Comparison of ENCODE assay signal across 1 cellular context in the genomic region with DNA sequence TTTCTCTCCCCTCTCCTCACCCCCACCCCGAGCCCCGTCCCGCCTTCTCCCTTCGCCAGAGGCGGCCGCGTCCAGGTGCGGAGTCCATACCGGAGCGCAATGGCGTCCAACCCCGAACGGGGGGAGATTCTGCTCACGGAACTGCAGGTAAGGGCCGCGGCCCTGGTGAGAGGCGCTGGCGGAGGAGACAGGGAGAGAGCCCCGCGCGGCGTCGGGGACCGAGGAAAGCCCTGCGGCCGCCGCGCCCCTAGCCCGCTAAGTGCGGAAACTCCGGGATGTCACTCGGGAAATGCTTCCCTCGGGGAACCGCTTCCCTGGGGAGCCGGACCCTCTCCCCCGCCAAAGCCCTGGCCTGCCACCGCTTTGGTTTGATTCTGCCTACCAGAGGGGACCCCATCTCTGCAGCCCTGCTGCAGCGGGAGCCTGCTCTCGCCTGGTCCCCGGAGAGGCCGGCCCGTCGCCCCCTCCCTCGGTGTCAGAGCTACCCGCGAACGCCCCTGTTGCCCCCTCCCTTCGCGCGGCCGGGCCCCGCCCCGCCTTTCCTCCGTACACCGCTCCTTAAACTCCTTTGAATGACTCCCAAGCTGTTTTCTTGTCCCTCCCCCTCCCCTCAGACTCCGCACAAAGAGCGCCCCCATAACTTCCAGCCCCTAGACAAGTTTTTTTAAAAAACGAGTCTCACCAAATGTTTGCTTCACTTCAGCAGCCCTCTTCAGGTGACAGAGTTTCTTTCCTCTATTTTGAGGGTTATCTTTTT.
A peak's percentile ranks its signal among the peaks of the same experiment; 100 is the strongest.
TF ChIP-seq lines count a peak whose summit lies in the region.

No MANE protein-coding gene starts in this region.

TF ChIP-seq in HEK293, 187 proteins besides CTCF, POLR2A, EP300 and RAD21 (continued from another document and continues in another):
- no peak for TF ChIP-seq ZSCAN18 (tag by site-specific recombination; IDR thresholded peaks at IDR 0.05)
- TF ChIP-seq ZNF560 (tag by site-specific recombination; IDR thresholded peaks at IDR 0.05; ENCODE audit: borderline replicate concordance): no peak
- TF ChIP-seq, protein P1, sequence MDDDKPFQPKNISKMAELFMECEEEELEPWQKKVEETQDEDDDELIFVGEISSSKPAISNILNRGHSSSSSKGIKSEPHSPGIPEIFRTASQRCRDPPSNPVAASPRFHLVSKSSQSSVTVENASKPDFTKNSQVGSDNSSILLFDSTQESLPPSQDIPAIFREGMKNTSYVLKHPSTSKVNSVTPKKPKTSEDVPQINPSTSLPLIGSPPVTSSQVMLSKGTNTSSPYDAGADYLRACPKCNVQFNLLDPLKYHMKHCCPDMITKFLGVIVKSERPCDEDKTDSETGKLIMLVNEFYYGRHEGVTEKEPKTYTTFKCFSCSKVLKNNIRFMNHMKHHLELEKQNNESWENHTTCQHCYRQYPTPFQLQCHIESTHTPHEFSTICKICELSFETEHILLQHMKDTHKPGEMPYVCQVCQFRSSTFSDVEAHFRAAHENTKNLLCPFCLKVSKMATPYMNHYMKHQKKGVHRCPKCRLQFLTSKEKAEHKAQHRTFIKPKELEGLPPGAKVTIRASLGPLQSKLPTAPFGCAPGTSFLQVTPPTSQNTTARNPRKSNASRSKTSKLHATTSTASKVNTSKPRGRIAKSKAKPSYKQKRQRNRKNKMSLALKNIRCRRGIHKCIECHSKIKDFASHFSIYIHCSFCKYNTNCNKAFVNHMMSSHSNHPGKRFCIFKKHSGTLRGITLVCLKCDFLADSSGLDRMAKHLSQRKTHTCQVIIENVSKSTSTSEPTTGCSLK (tag by site-specific recombination; IDR thresholded peaks at IDR 0.05): no peak
- TF ChIP-seq ZNF658 (tag by site-specific recombination; IDR thresholded peaks at IDR 0.05): no peak
- TF ChIP-seq ZNF621 (tag by site-specific recombination; IDR thresholded peaks at IDR 0.05): no peak
- TF ChIP-seq, protein P2, sequence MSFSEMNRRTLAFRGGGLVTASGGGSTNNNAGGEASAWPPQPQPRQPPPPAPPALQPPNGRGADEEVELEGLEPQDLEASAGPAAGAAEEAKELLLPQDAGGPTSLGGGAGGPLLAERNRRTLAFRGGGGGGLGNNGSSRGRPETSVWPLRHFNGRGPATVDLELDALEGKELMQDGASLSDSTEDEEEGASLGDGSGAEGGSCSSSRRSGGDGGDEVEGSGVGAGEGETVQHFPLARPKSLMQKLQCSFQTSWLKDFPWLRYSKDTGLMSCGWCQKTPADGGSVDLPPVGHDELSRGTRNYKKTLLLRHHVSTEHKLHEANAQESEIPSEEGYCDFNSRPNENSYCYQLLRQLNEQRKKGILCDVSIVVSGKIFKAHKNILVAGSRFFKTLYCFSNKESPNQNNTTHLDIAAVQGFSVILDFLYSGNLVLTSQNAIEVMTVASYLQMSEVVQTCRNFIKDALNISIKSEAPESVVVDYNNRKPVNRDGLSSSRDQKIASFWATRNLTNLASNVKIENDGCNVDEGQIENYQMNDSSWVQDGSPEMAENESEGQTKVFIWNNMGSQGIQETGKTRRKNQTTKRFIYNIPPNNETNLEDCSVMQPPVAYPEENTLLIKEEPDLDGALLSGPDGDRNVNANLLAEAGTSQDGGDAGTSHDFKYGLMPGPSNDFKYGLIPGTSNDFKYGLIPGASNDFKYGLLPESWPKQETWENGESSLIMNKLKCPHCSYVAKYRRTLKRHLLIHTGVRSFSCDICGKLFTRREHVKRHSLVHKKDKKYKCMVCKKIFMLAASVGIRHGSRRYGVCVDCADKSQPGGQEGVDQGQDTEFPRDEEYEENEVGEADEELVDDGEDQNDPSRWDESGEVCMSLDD (tag by site-specific recombination; IDR thresholded peaks at IDR 0.05): peak; percentile 76; the same call in 1 of the 2 replicates
- TF ChIP-seq AEBP2 (tag by site-specific recombination; IDR thresholded peaks at IDR 0.05; ENCODE audit: borderline replicate concordance): no peak
- no peak for TF ChIP-seq ZBTB1 (tag by site-specific recombination; IDR thresholded peaks at IDR 0.05)
- no peak for TF ChIP-seq ZNF571 (tag by site-specific recombination; IDR thresholded peaks at IDR 0.05)
- no peak for TF ChIP-seq KLF10 (tag by site-specific recombination; IDR thresholded peaks at IDR 0.05)
- peak; percentile 81 for TF ChIP-seq GLIS2 (tag by site-specific recombination; IDR thresholded peaks at IDR 0.05)
- no peak for TF ChIP-seq PRDM10 (tag by site-specific recombination; IDR thresholded peaks at IDR 0.05)
- 0 out of 2 replicates have a peak, but pooled peaks have one; percentile 44 for TF ChIP-seq ZFP37 (tag by site-specific recombination; IDR thresholded peaks at IDR 0.05)
- TF ChIP-seq ZNF138 (tag by site-specific recombination; IDR thresholded peaks at IDR 0.05; ENCODE audit: borderline replicate concordance): no peak
- TF ChIP-seq, protein P3, sequence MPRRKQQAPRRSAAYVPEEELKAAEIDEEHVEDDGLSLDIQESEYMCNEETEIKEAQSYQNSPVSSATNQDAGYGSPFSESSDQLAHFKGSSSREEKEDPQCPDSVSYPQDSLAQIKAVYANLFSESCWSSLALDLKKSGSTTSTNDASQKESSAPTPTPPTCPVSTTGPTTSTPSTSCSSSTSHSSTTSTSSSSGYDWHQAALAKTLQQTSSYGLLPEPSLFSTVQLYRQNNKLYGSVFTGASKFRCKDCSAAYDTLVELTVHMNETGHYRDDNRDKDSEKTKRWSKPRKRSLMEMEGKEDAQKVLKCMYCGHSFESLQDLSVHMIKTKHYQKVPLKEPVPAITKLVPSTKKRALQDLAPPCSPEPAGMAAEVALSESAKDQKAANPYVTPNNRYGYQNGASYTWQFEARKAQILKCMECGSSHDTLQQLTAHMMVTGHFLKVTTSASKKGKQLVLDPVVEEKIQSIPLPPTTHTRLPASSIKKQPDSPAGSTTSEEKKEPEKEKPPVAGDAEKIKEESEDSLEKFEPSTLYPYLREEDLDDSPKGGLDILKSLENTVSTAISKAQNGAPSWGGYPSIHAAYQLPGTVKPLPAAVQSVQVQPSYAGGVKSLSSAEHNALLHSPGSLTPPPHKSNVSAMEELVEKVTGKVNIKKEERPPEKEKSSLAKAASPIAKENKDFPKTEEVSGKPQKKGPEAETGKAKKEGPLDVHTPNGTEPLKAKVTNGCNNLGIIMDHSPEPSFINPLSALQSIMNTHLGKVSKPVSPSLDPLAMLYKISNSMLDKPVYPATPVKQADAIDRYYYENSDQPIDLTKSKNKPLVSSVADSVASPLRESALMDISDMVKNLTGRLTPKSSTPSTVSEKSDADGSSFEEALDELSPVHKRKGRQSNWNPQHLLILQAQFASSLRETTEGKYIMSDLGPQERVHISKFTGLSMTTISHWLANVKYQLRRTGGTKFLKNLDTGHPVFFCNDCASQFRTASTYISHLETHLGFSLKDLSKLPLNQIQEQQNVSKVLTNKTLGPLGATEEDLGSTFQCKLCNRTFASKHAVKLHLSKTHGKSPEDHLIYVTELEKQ (tag by site-specific recombination; IDR thresholded peaks at IDR 0.05; ENCODE audit: borderline replicate concordance): no peak
- TF ChIP-seq ZNF155 (tag by site-specific recombination; IDR thresholded peaks at IDR 0.05): no peak
- no peak for TF ChIP-seq ZNF768 (tag by site-specific recombination; IDR thresholded peaks at IDR 0.05)
- no peak for TF ChIP-seq ZNF521 (tag by site-specific recombination; IDR thresholded peaks at IDR 0.05)
- no peak for TF ChIP-seq ZNF324 (tag by site-specific recombination; IDR thresholded peaks at IDR 0.05)
- TF ChIP-seq, protein P4, sequence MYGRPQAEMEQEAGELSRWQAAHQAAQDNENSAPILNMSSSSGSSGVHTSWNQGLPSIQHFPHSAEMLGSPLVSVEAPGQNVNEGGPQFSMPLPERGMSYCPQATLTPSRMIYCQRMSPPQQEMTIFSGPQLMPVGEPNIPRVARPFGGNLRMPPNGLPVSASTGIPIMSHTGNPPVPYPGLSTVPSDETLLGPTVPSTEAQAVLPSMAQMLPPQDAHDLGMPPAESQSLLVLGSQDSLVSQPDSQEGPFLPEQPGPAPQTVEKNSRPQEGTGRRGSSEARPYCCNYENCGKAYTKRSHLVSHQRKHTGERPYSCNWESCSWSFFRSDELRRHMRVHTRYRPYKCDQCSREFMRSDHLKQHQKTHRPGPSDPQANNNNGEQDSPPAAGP (tag by site-specific recombination; IDR thresholded peaks at IDR 0.05): peak; percentile 21; the same call in 1 of the 2 replicates
- TF ChIP-seq, protein P5, sequence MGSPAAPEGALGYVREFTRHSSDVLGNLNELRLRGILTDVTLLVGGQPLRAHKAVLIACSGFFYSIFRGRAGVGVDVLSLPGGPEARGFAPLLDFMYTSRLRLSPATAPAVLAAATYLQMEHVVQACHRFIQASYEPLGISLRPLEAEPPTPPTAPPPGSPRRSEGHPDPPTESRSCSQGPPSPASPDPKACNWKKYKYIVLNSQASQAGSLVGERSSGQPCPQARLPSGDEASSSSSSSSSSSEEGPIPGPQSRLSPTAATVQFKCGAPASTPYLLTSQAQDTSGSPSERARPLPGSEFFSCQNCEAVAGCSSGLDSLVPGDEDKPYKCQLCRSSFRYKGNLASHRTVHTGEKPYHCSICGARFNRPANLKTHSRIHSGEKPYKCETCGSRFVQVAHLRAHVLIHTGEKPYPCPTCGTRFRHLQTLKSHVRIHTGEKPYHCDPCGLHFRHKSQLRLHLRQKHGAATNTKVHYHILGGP (tag by site-specific recombination; IDR thresholded peaks at IDR 0.05): no peak
- no peak for TF ChIP-seq ZNF785 (tag by site-specific recombination; IDR thresholded peaks at IDR 0.05)
- no peak for TF ChIP-seq ZNF24 (tag by site-specific recombination; IDR thresholded peaks at IDR 0.05)
- no peak for TF ChIP-seq SCRT2 (tag by site-specific recombination; IDR thresholded peaks at IDR 0.05)
- TF ChIP-seq, protein P6, sequence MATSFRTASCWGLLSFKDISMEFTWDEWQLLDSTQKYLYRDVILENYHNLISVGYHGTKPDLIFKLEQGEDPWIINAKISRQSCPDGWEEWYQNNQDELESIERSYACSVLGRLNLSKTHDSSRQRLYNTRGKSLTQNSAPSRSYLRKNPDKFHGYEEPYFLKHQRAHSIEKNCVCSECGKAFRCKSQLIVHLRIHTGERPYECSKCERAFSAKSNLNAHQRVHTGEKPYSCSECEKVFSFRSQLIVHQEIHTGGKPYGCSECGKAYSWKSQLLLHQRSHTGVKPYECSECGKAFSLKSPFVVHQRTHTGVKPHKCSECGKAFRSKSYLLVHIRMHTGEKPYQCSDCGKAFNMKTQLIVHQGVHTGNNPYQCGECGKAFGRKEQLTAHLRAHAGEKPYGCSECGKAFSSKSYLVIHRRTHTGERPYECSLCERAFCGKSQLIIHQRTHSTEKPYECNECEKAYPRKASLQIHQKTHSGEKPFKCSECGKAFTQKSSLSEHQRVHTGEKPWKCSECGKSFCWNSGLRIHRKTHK (tag by site-specific recombination; IDR thresholded peaks at IDR 0.05): no peak
- TF ChIP-seq, protein P7, sequence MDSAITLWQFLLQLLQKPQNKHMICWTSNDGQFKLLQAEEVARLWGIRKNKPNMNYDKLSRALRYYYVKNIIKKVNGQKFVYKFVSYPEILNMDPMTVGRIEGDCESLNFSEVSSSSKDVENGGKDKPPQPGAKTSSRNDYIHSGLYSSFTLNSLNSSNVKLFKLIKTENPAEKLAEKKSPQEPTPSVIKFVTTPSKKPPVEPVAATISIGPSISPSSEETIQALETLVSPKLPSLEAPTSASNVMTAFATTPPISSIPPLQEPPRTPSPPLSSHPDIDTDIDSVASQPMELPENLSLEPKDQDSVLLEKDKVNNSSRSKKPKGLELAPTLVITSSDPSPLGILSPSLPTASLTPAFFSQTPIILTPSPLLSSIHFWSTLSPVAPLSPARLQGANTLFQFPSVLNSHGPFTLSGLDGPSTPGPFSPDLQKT (IDR thresholded peaks at IDR 0.05; ENCODE audit: borderline replicate concordance, low read depth, low read length): no peak
- no peak for TF ChIP-seq GLI2 (tag by site-specific recombination; IDR thresholded peaks at IDR 0.05; ENCODE audit: borderline replicate concordance, low read depth)
